In the genomic region with DNA sequence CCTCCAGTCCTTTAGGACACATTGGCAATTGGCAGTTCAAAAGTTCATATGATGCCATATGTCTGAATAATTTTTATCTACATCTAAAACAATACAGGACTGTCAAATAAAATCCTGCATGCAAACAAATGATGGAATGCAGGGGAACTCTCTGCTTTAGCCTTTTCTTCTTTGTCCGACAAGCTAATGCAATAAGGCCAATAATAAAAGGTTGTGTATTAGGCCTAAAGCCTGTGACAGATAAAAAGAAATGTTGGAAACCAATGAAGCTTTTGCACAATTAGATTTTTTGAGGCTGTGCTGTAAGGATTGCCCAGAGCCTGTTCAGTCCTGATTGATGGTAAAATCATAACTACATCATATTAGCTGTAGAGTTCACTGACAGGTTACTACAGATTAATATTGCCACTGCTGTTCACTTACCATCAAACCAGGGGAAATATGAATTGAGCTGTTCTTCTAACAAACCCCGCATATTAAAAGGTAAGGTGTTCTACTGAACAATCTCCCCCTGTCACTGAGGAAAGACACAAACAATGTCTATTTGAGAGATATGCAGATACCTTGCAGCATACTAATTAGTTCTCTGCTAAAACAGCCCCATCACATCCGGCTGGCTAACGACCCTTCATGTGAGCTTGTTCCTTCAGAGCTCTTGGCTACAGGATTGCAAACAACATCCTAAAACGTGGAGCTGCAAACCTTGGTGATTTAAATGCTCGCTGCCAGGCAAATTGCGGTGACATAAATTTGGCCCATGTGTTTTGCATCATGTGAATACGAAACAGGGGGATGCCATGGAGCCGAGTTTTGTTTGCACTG, we compare ENCODE assay signal across 18 cellular contexts.
DNase-seq lines count a peak whose midpoint lies in the region; ATAC-seq, FAIRE-seq and TF ChIP-seq lines count a peak whose summit lies in the region.
"Had no signal": no experiment of that assay in that cellular context is flagged by ENCODE, and none has a peak within 500 bp of the region (broad histone marks: within the 10 kb centered on the region; RNA-seq: fewer than 3 reads in every experiment).

No MANE protein-coding gene starts in this region.

- no peak overlapping the region for H4K91ac ChIP-seq in trophoblast cell (ENCODE audit: low read depth, low read length)

- no peak overlapping the region for H4K8ac ChIP-seq in trophoblast cell (ENCODE audit: low read depth, low read length)

- H2BK12ac ChIP-seq in trophoblast cell (ENCODE audit: low read length): no peak overlapping the region

- no peak for TF ChIP-seq CTCF in PC-9 (conservative IDR thresholded peaks at IDR 0.05)
- TF ChIP-seq CTCF in astrocyte (IDR thresholded peaks at IDR 0.05; ENCODE audit: insufficient read depth, low read depth, low read length): no peak

- H3K18ac ChIP-seq in trophoblast cell (ENCODE audit: low read length): no peak overlapping the region

- H4K12ac ChIP-seq in trophoblast cell (ENCODE audit: low read depth, low read length): no peak overlapping the region

- H3K4me3 Mint-ChIP-seq in astrocyte (ENCODE audit: unreplicated experiment): no peak overlapping the region
- H3K4me3 Mint-ChIP-seq: B cell; CD4-positive, CD25-positive, alpha-beta regulatory T cell; IgD-negative memory B cell had no signal

- H2BK120ac ChIP-seq in trophoblast cell (ENCODE audit: insufficient read depth, low read length, poor library complexity): no peak overlapping the region

- ATAC-seq in HG03196 (IDR thresholded peaks at IDR 0.05; ENCODE audit: unreplicated experiment) (no peak), GM19463 (IDR thresholded peaks at IDR 0.05; ENCODE audit: unreplicated experiment) (no peak)
- ATAC-seq: HepG2 had no signal

- H3K9ac ChIP-seq in astrocyte (ENCODE audit: low read length): no peak overlapping the region
- peak overlapping the region; percentile 33 for H3K9ac ChIP-seq in trophoblast cell (ENCODE audit: low read length)

- H3K27me3 ChIP-seq in PC-9 (ENCODE audit: insufficient read depth, low read depth) (no peaks in the 10 kb centered on the region), astrocyte (ENCODE audit: insufficient read depth, low read length) (no peaks in the 10 kb centered on the region), trophoblast cell (ENCODE audit: insufficient read depth, low read length) (no peaks in the 10 kb centered on the region)

- no peaks in the 10 kb centered on the region for H3K79me1 ChIP-seq in trophoblast cell (ENCODE audit: low read length)

- no TSS peak for BruUV-seq in PC-9 (replicated peaks; lab: Mats Ljungman, UMichigan)

- H3K9me3 Mint-ChIP-seq in astrocyte (ENCODE audit: unreplicated experiment): no peaks in the 10 kb centered on the region

- H3K4me2 ChIP-seq in PC-9 (no peak overlapping the region), astrocyte (ENCODE audit: low read length) (no peak overlapping the region), trophoblast cell (ENCODE audit: low read length) (no peak overlapping the region)

- no peak for DNase-seq in HTR-8/SVneo (ENCODE audit: insufficient read length, low spot score)
- DNase-seq in PC-9: no peak
- no peak for DNase-seq in astrocyte (ENCODE audit: low read depth)
- no peak for DNase-seq in trophoblast cell
- DNase-seq in KBM-7: no peak
- DNase-seq: C1 segment of cervical spinal cord; Caco-2; CD4-positive, CD25-positive, alpha-beta regulatory T cell; GDM1; KG1 had no signal

- H3K36me3 ChIP-seq in PC-9 (ENCODE audit: low read depth): no peaks in the 10 kb centered on the region
- no peaks in the 10 kb centered on the region for H3K36me3 ChIP-seq in astrocyte (ENCODE audit: insufficient read depth, low read length)
- H3K36me3 ChIP-seq in trophoblast cell (ENCODE audit: control insufficient read depth in 1 of 2, insufficient read depth in 2 of 2, low read length in 2 of 2): no peaks in the 10 kb centered on the region
- H3K36me3 ChIP-seq: HAP-1 had no signal

- in situ Hi-C loops in KBM-7 (cut with MboI; ENCODE audit: low pct_unique_long_range_greater_than_20kb, low sequenced_read_pairs): no loop called here

- POLR2A ChIA-PET in PC-9 (lab: Charles Lee; ENCODE audit: unreplicated experiment): no interaction called here

- H2BK5ac ChIP-seq in trophoblast cell (ENCODE audit: low read depth, low read length, poor library complexity): no peak overlapping the region

- no peak overlapping the region for H3K4ac ChIP-seq in trophoblast cell (ENCODE audit: low read depth, low read length)

- no peaks in the 10 kb centered on the region for H3K9me2 ChIP-seq in PC-9 (ENCODE audit: insufficient read depth)

- H3K4me1 ChIP-seq in PC-9 (replicated peaks; ENCODE audit: insufficient read depth) (no peaks in the 10 kb centered on the region), astrocyte (ENCODE audit: insufficient read depth, low read length) (no peaks in the 10 kb centered on the region), trophoblast cell (ENCODE audit: control insufficient read depth in 1 of 2, insufficient read depth in 2 of 2, low read length in 2 of 2) (no peaks in the 10 kb centered on the region)
- H3K4me1 ChIP-seq: Caco-2, HAP-1 had no signal

- no peaks in the 10 kb centered on the region for H3K27me3 Mint-ChIP-seq in astrocyte (ENCODE audit: low read depth, unreplicated experiment)

- peak overlapping the region; percentile 15; the same call in 1 of the 2 replicates for H2AFZ ChIP-seq in PC-9
- H2AFZ ChIP-seq in astrocyte (ENCODE audit: low read depth, low read length): no peak overlapping the region
- no peak overlapping the region for H2AFZ ChIP-seq in trophoblast cell (ENCODE audit: insufficient read depth, low read length, poor library complexity)

- H3K4me3 ChIP-seq in PC-9: no peak overlapping the region
- H3K4me3 ChIP-seq in astrocyte (ENCODE audit: insufficient read depth, low read depth, low read length): no peak overlapping the region
- H3K4me3 ChIP-seq in trophoblast cell (ENCODE audit: low read depth, low read length): no peak overlapping the region
- H3K4me3 ChIP-seq: HAP-1 had no signal

- H3F3A ChIP-seq in PC-9 (ENCODE audit: insufficient read depth, low read depth): no peaks in the 10 kb centered on the region

- CTCF ChIA-PET in PC-9 (lab: Charles Lee): no interaction called here

- H2AK5ac ChIP-seq in trophoblast cell (ENCODE audit: low read length): no peak overlapping the region

- WGBS in trophoblast cell (ENCODE audit: extremely low coverage, insufficient coverage, insufficient read length): no CpG with 5 or more reads among the region's 9 CpGs

- no peak overlapping the region for H3K27ac Mint-ChIP-seq in astrocyte (ENCODE audit: unreplicated experiment)
- H3K27ac Mint-ChIP-seq: B cell; CD4-positive, CD25-positive, alpha-beta regulatory T cell; IgD-negative memory B cell had no signal

- FAIRE-seq in HTR-8/SVneo (lab: Jason Lieb, UNC) (peak; percentile 52), astrocyte (lab: Jason Lieb, UNC) (peak; percentile 45)
- FAIRE-seq: D721Med, GM12892, HepG2 had no signal

- no peaks in the 10 kb centered on the region for H3K4me1 Mint-ChIP-seq in astrocyte (ENCODE audit: low read depth, unreplicated experiment)
- H3K4me1 Mint-ChIP-seq: B cell; CD4-positive, CD25-positive, alpha-beta regulatory T cell; IgD-negative memory B cell had no signal

- H3K14ac ChIP-seq in trophoblast cell (ENCODE audit: low read length): no peak overlapping the region

- H3K36me3 Mint-ChIP-seq in astrocyte (ENCODE audit: low read depth, unreplicated experiment): no peaks in the 10 kb centered on the region
- H3K36me3 Mint-ChIP-seq: CD4-positive, CD25-positive, alpha-beta regulatory T cell; IgD-negative memory B cell had no signal

- H4K20me1 ChIP-seq in PC-9 (ENCODE audit: insufficient read depth) (no peaks in the 10 kb centered on the region), astrocyte (ENCODE audit: insufficient read depth, low read length) (no peaks in the 10 kb centered on the region)

- H3K9me3 ChIP-seq in PC-9 (ENCODE audit: insufficient read depth, low read depth) (no peaks in the 10 kb centered on the region), astrocyte (ENCODE audit: insufficient read depth, low read depth, low read length) (no peaks in the 10 kb centered on the region), trophoblast cell (ENCODE audit: insufficient read depth, low read depth, low read length) (no peaks in the 10 kb centered on the region)
- H3K9me3 ChIP-seq: Caco-2, HAP-1 had no signal

- H3K23ac ChIP-seq in trophoblast cell (ENCODE audit: low read length): no peak overlapping the region

- H3K79me2 ChIP-seq in PC-9 (ENCODE audit: low read depth) (no peaks in the 10 kb centered on the region), astrocyte (ENCODE audit: insufficient read depth, low read length) (no peaks in the 10 kb centered on the region), trophoblast cell (ENCODE audit: control insufficient read depth, insufficient read depth, low read length, poor library complexity) (no peaks in the 10 kb centered on the region)

- H3K27ac ChIP-seq in PC-9: no peak overlapping the region
- H3K27ac ChIP-seq in astrocyte (ENCODE audit: low read depth, low read length): no peak overlapping the region
- H3K27ac ChIP-seq in trophoblast cell (ENCODE audit: low read depth, low read length): no peak overlapping the region

- intact Hi-C loops in PC-9 (cut with micrococcal nuclease; ENCODE audit: unreplicated experiment): no loop called here
